Comparison of ENCODE assay signal across 15 cellular contexts in the genomic region with DNA sequence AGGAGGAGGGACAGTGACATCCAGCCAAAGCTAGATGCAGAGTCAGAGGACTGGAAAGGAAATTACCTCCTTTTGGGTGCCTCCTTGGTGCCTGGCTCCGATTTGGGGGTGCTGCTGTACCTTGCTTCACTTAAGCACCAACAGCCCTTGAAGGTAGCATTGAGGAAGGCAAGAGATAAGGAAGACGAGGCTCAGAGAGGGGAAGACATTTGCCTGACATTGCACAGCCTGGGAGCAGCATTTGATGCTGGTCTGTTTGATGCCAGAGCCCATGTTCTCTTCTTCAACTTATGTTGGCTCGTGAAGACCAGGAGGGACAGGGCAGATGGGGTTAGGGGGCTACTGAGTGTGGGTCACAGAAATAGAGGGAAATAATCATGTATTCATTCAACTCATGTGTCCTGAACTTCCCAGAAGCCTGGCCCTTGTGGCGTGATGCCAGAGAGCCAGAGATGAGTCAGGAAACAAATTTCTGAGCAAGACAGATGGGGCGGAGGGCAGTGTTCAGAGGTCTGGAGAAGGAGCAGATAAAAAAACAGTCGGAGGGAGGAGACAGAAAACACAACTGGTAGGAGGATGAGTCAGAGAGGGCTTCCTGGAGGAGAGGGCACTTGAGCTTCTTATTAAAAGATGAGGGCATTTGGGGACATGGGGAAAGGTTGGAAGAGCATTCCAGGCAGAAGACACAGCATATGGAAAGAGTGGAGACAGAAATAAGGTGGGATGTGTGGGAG. TPM values are rescaled to one million over a fixed set of nuclear protein-coding genes. Genes with fewer than 3 reads are reported as not detected.
DNase-seq lines count a peak whose midpoint lies in the region; ATAC-seq and TF ChIP-seq lines count a peak whose summit lies in the region.
"Had no signal": no experiment of that assay in that cellular context is flagged by ENCODE, and none has a peak within 500 bp of the region (broad histone marks: within the 10 kb centered on the region; RNA-seq: fewer than 3 reads in every experiment).

No MANE protein-coding gene starts in this region.

- H3K27me3 Mint-ChIP-seq in CD8-positive, alpha-beta T cell (ENCODE audit: low read depth) = peaks cover 22% of the 10 kb centered on the region

- ATAC-seq in HG02571 (IDR thresholded peaks at IDR 0.05; ENCODE audit: unreplicated experiment) = no peak
- ATAC-seq in CD8-positive, alpha-beta T cell = no peak
- ATAC-seq: T-helper 17 cell had no signal

- no peaks in the 10 kb centered on the region for H3K36me3 ChIP-seq in osteoblast (ENCODE audit: insufficient read depth, low read length)
- no peaks in the 10 kb centered on the region for H3K36me3 ChIP-seq in tibial artery
- no peaks in the 10 kb centered on the region for H3K36me3 ChIP-seq in CD8-positive, alpha-beta T cell (ENCODE audit: insufficient read depth, low read length)
- H3K36me3 ChIP-seq: thoracic aorta had no signal

- DNase-seq in GM03348 (ENCODE audit: low spot score) (peak; percentile 62), M059J (ENCODE audit: low read depth) (peak; percentile 68), cardiac fibroblast (ENCODE audit: low read depth in 2 of 2) (peak; percentile 81 to 84), osteoblast (ENCODE audit: insufficient read length, low spot score, missing footprints) (peak; percentile 97), tibial artery (no peak)
- no peak for DNase-seq in CD8-positive, alpha-beta T cell
- DNase-seq: activated CD4-positive, alpha-beta T cell treated with anti-CD3 and anti-CD28 coated beads, Interleukin-2, amount 50 U/mL, for 4 hours; caudate nucleus; DMS153; T-helper 17 cell had no signal

- H3K4me1 Mint-ChIP-seq in CD8-positive, alpha-beta T cell (ENCODE audit: low read depth) = no peaks in the 10 kb centered on the region
- H3K4me1 Mint-ChIP-seq: T-helper 17 cell had no signal

- no peaks in the 10 kb centered on the region for H3K79me2 ChIP-seq in osteoblast (ENCODE audit: insufficient read depth, low read length)

- no peak overlapping the region for H3K4me3 Mint-ChIP-seq in CD8-positive, alpha-beta T cell
- H3K4me3 Mint-ChIP-seq: T-helper 17 cell had no signal

- no peak overlapping the region for H3K27ac ChIP-seq in osteoblast (ENCODE audit: low read depth, low read length)
- H3K27ac ChIP-seq in tibial artery = no peak overlapping the region
- no peak overlapping the region for H3K27ac ChIP-seq in CD8-positive, alpha-beta T cell (ENCODE audit: low read depth, low read length)
- H3K27ac ChIP-seq: epithelial cell of prostate, KMS-11, thoracic aorta had no signal

- TF ChIP-seq CTCF in cardiac fibroblast (IDR thresholded peaks at IDR 0.05; ENCODE audit: low read depth, low read length) = no peak
- TF ChIP-seq CTCF in osteoblast (IDR thresholded peaks at IDR 0.05; ENCODE audit: extremely low read depth, low read depth, low read length) = no peak
- TF ChIP-seq CTCF in tibial artery (IDR thresholded peaks at IDR 0.05) = no peak
- no peak for TF ChIP-seq CTCF in CD8-positive, alpha-beta T cell (IDR thresholded peaks at IDR 0.05)

- no peak overlapping the region for H3K4me3 ChIP-seq in cardiac fibroblast (replicated peaks in 1 of 2; ENCODE audit: low read depth in 2 of 2, low read length in 2 of 2)
- no peak overlapping the region for H3K4me3 ChIP-seq in osteoblast (ENCODE audit: insufficient read depth, low read length)
- no peak overlapping the region for H3K4me3 ChIP-seq in tibial artery
- no peak overlapping the region for H3K4me3 ChIP-seq in CD8-positive, alpha-beta T cell (ENCODE audit: low read depth, low read length)
- H3K4me3 ChIP-seq: thoracic aorta had no signal

- no peak overlapping the region for H3K4me2 ChIP-seq in osteoblast (ENCODE audit: insufficient read depth, low read length)
- H3K4me2 ChIP-seq: KMS-11 had no signal

- CTCF ChIA-PET in CD8-positive, alpha-beta T cell (lab: Charles Lee) = no interaction called here

- POLR2A ChIA-PET in CD8-positive, alpha-beta T cell (lab: Charles Lee) = no interaction called here

- no peaks in the 10 kb centered on the region for H4K20me1 ChIP-seq in osteoblast (ENCODE audit: insufficient read depth, low read length)

- peaks cover 3% of the 10 kb centered on the region for H3K27me3 ChIP-seq in osteoblast (ENCODE audit: insufficient read depth, low read length)
- peaks cover 0 to 57% of the 10 kb centered on the region in 2 donors for H3K27me3 ChIP-seq in tibial artery
- no peaks in the 10 kb centered on the region for H3K27me3 ChIP-seq in CD8-positive, alpha-beta T cell (ENCODE audit: insufficient read depth, low read length)

- H3K9me3 ChIP-seq in osteoblast (ENCODE audit: low read depth, low read length) (no peaks in the 10 kb centered on the region), tibial artery (peaks cover 0 to 6% (median 0%) of the 10 kb centered on the region in 3 donors)
- H3K9me3 ChIP-seq in CD8-positive, alpha-beta T cell (ENCODE audit: low read length) = no peaks in the 10 kb centered on the region
- H3K9me3 ChIP-seq: thoracic aorta had no signal

- no peak overlapping the region for H3K27ac Mint-ChIP-seq in CD8-positive, alpha-beta T cell
- H3K27ac Mint-ChIP-seq: activated T-helper 2 cell treated with anti-CD3 and anti-CD28 coated beads, Interferon-gamma antibody, Interleukin-2, Interleukin-4, amounts not matched to agents 10 μg/mL and 5 μg/mL and 100 μg/mL, durations not matched to agents 14 hours and 24 hours and 36 hours; T-helper 17 cell had no signal

- intact Hi-C loops in tibial artery (cut with DNase I; ENCODE audit: low total_unique reads) = no loop called here
- intact Hi-C loops in CD8-positive, alpha-beta T cell (cut with DNase I, micrococcal nuclease) = no loop called here

- peaks cover 7% of the 10 kb centered on the region for H3K4me1 ChIP-seq in osteoblast (ENCODE audit: insufficient read depth, low read length)
- H3K4me1 ChIP-seq in tibial artery = no peaks in the 10 kb centered on the region
- H3K4me1 ChIP-seq in CD8-positive, alpha-beta T cell (ENCODE audit: insufficient read depth, low read length) = no peaks in the 10 kb centered on the region

- no peaks in the 10 kb centered on the region for H3K9me3 Mint-ChIP-seq in CD8-positive, alpha-beta T cell
- H3K9me3 Mint-ChIP-seq: activated T-helper 2 cell treated with anti-CD3 and anti-CD28 coated beads, Interferon-gamma antibody, Interleukin-2, Interleukin-4, amounts not matched to agents 10 μg/mL and 5 μg/mL and 100 μg/mL, durations not matched to agents 14 hours and 24 hours and 36 hours had no signal

- no peaks in the 10 kb centered on the region for H3K36me3 Mint-ChIP-seq in CD8-positive, alpha-beta T cell

- H2AFZ ChIP-seq in osteoblast (ENCODE audit: low read length) = no peak overlapping the region

RNA-seq across cellular contexts. Expression of a gene that starts 3.0 kb away (rescaled TPM):
- total RNA-seq in M059J (2014; rRNA removed; shearing (Covaris generic)) = 1.0 and 4.9 TPM in 2 replicates
- not detected in 2 replicates for total RNA-seq in osteoblast
- total RNA-seq in CD8-positive, alpha-beta T cell = not detected
- total RNA-seq: activated T-helper 2 cell treated with anti-CD3 and anti-CD28 coated beads, Interferon-gamma antibody, Interleukin-2, Interleukin-4, amounts not matched to agents 10 μg/mL and 5 μg/mL and 100 μg/mL, durations not matched to agents 14 hours and 24 hours and 36 hours; T-helper 17 cell; thoracic aorta had no signal

RNA-seq across cellular contexts. Expression of a gene that starts 6.6 kb away (rescaled TPM):
- total RNA-seq in M059J (2014; rRNA removed; shearing (Covaris generic)) = not detected in 2 replicates
- 0.36 TPM in 1 of 2 replicates, not detected in the other for total RNA-seq in osteoblast
- total RNA-seq in CD8-positive, alpha-beta T cell = under 1 TPM in 1 of 2 experiments, not detected in 1; 0.28 TPM
- total RNA-seq: activated T-helper 2 cell treated with anti-CD3 and anti-CD28 coated beads, Interferon-gamma antibody, Interleukin-2, Interleukin-4, amounts not matched to agents 10 μg/mL and 5 μg/mL and 100 μg/mL, durations not matched to agents 14 hours and 24 hours and 36 hours; T-helper 17 cell; thoracic aorta had no signal

Comparison
In these comparisons a context has a peak if more than half of its experiments do, and no peak if none do; other contexts are left out.
1. DNase-seq: peak in GM03348 (single experiment), M059J (single experiment), cardiac fibroblast (2 of 2) and osteoblast (single experiment); none in tibial artery (0 of 2) and CD8-positive, alpha-beta T cell (0 of 7).